ENCODE assay signal across 1 cellular context in the genomic region with DNA sequence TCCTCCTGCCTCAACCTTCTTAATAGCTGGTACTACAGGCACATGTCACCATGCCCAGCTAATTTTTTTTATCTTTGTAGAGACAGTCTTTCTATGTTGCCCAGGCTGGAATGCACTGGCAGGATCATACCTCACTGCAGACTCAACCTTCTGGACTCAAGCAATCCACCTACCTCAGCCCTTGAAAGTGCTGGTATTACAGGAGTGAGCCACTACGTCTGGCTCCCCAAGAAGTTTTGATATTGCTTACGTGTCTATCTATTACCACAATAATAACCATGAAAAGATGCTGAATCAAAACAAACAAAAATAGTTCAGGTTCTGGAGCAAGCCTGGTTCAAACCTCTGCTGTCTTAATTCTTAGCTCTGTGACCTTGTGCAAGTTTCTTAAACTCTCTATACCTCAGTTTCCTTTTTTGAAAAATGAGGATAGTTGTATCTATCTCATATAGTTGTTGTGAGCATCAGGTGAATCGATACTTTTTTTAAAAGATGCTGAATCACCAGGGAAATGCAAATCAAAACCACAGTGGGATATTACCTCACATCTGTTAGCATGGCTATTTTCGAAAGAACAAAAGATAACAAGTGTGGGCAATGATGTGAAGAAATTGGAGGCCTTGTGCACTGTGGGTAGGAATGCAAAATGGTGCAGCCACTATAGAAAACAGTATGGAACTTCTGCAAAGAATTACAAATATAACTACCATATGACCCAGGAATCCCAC.
TF ChIP-seq lines count a peak whose summit lies in the region.

No MANE protein-coding gene starts in this region.

TF ChIP-seq in GM12878, 131 proteins besides CTCF, POLR2A, EP300 and RAD21 (continues in another document):
- no peak for TF ChIP-seq NR2C1 (IDR thresholded peaks at IDR 0.05)
- TF ChIP-seq USF2 (IDR thresholded peaks at IDR 0.05; ENCODE audit: borderline replicate concordance, low read depth, low read length): no peak
- 0 out of 2 replicates have a peak, but pooled peaks have one; percentile 11 for TF ChIP-seq GABPA (IDR thresholded peaks at IDR 0.05; ENCODE audit: low read depth)
- TF ChIP-seq NR2C2 (IDR thresholded peaks at IDR 0.05; ENCODE audit: borderline replicate concordance, control insufficient read depth, insufficient read length, low read depth): no peak
- TF ChIP-seq DPF2 (IDR thresholded peaks at IDR 0.05): peak; percentile 50; the same call in 1 of the 2 replicates
- TF ChIP-seq PAX8 (IDR thresholded peaks at IDR 0.05): no peak
- no peak for TF ChIP-seq ELK1 (IDR thresholded peaks at IDR 0.05; ENCODE audit: low read depth, low read length)
- no peak for TF ChIP-seq POLR2AphosphoS2 (IDR thresholded peaks at IDR 0.05; ENCODE audit: low read depth, low read length)
- no peak for TF ChIP-seq SREBF2 (IDR thresholded peaks at IDR 0.05; ENCODE audit: low read length)
- TF ChIP-seq MEF2A (IDR thresholded peaks at IDR 0.05; ENCODE audit: insufficient read depth, low read depth, low read length): peak; percentile 75; the same call in 1 of the 2 replicates
- no peak for TF ChIP-seq SIX5 (IDR thresholded peaks at IDR 0.05; ENCODE audit: low read depth, low read length, severe bottlenecking)
- peak; percentile 41; the same call in 1 of the 2 replicates for TF ChIP-seq SMARCA5 (IDR thresholded peaks at IDR 0.05)
- TF ChIP-seq ATF7 (IDR thresholded peaks at IDR 0.05; ENCODE audit: low read depth): peak; percentile 97
- TF ChIP-seq IRF5 (IDR thresholded peaks at IDR 0.05; ENCODE audit: borderline replicate concordance): no peak
- no peak for TF ChIP-seq EZH2 (IDR thresholded peaks at IDR 0.05; ENCODE audit: borderline replicate concordance, control insufficient read depth, low read depth, low read length)
- TF ChIP-seq, protein P1, sequence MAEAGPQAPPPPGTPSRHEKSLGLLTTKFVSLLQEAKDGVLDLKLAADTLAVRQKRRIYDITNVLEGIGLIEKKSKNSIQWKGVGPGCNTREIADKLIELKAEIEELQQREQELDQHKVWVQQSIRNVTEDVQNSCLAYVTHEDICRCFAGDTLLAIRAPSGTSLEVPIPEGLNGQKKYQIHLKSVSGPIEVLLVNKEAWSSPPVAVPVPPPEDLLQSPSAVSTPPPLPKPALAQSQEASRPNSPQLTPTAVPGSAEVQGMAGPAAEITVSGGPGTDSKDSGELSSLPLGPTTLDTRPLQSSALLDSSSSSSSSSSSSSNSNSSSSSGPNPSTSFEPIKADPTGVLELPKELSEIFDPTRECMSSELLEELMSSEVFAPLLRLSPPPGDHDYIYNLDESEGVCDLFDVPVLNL (IDR thresholded peaks at IDR 0.05; ENCODE audit: low read depth, low read length): no peak
- no peak for TF ChIP-seq TAF1 (IDR thresholded peaks at IDR 0.05; ENCODE audit: borderline replicate concordance, low read depth, low read length)
- TF ChIP-seq KAT2A (conservative IDR thresholded peaks at IDR 0.05; ENCODE audit: control insufficient read depth, low read depth, low read length): no peak
- TF ChIP-seq ZNF24 (IDR thresholded peaks at IDR 0.05): no peak
- TF ChIP-seq SMAD5 (IDR thresholded peaks at IDR 0.05; ENCODE audit: low read depth): no peak
- no peak for TF ChIP-seq CHD4 (IDR thresholded peaks at IDR 0.05)
- no peak for TF ChIP-seq SUPT20H (IDR thresholded peaks at IDR 0.05; ENCODE audit: borderline replicate concordance, control insufficient read depth, low read depth, low read length)
- TF ChIP-seq CREM (IDR thresholded peaks at IDR 0.05; ENCODE audit: low read depth): peak; percentile 40; the same call in 1 of the 2 replicates
- no peak for TF ChIP-seq RELA (IDR thresholded peaks at IDR 0.05; ENCODE audit: borderline replicate concordance, partially characterized antibody)
- no peak for TF ChIP-seq PML (IDR thresholded peaks at IDR 0.05; ENCODE audit: low read length)
- TF ChIP-seq GATAD2B (conservative IDR thresholded peaks at IDR 0.05; ENCODE audit: low read depth): no peak
- TF ChIP-seq CHD1 (IDR thresholded peaks at IDR 0.05; ENCODE audit: low read depth, low read length): no peak
- TF ChIP-seq ZNF384 (IDR thresholded peaks at IDR 0.05; ENCODE audit: borderline replicate concordance, low read depth, low read length): 0 out of 2 replicates have a peak, but pooled peaks have one; percentile 42
- TF ChIP-seq ZBED1 (IDR thresholded peaks at IDR 0.05; ENCODE audit: borderline replicate concordance): no peak
- TF ChIP-seq SRF (IDR thresholded peaks at IDR 0.05; ENCODE audit: low read depth in 2 of 2, low read length in 2 of 2): no peak
- TF ChIP-seq, protein P2, sequence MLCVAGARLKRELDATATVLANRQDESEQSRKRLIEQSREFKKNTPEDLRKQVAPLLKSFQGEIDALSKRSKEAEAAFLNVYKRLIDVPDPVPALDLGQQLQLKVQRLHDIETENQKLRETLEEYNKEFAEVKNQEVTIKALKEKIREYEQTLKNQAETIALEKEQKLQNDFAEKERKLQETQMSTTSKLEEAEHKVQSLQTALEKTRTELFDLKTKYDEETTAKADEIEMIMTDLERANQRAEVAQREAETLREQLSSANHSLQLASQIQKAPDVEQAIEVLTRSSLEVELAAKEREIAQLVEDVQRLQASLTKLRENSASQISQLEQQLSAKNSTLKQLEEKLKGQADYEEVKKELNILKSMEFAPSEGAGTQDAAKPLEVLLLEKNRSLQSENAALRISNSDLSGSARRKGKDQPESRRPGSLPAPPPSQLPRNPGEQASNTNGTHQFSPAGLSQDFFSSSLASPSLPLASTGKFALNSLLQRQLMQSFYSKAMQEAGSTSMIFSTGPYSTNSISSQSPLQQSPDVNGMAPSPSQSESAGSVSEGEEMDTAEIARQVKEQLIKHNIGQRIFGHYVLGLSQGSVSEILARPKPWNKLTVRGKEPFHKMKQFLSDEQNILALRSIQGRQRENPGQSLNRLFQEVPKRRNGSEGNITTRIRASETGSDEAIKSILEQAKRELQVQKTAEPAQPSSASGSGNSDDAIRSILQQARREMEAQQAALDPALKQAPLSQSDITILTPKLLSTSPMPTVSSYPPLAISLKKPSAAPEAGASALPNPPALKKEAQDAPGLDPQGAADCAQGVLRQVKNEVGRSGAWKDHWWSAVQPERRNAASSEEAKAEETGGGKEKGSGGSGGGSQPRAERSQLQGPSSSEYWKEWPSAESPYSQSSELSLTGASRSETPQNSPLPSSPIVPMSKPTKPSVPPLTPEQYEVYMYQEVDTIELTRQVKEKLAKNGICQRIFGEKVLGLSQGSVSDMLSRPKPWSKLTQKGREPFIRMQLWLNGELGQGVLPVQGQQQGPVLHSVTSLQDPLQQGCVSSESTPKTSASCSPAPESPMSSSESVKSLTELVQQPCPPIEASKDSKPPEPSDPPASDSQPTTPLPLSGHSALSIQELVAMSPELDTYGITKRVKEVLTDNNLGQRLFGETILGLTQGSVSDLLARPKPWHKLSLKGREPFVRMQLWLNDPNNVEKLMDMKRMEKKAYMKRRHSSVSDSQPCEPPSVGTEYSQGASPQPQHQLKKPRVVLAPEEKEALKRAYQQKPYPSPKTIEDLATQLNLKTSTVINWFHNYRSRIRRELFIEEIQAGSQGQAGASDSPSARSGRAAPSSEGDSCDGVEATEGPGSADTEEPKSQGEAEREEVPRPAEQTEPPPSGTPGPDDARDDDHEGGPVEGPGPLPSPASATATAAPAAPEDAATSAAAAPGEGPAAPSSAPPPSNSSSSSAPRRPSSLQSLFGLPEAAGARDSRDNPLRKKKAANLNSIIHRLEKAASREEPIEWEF (IDR thresholded peaks at IDR 0.05; ENCODE audit: insufficient replicate concordance, low read depth, low read length): peak; percentile 84
- no peak for TF ChIP-seq STAT3 (IDR thresholded peaks at IDR 0.05; ENCODE audit: low read depth, low read length)
- TF ChIP-seq SMAD1 (IDR thresholded peaks at IDR 0.05; ENCODE audit: low read depth, partially characterized antibody): no peak
- no peak for TF ChIP-seq HDGF (IDR thresholded peaks at IDR 0.05)
- no peak for TF ChIP-seq ZNF622 (IDR thresholded peaks at IDR 0.05)
- no peak for TF ChIP-seq STAT1 (conservative IDR thresholded peaks at IDR 0.05)
- TF ChIP-seq, protein P3, sequence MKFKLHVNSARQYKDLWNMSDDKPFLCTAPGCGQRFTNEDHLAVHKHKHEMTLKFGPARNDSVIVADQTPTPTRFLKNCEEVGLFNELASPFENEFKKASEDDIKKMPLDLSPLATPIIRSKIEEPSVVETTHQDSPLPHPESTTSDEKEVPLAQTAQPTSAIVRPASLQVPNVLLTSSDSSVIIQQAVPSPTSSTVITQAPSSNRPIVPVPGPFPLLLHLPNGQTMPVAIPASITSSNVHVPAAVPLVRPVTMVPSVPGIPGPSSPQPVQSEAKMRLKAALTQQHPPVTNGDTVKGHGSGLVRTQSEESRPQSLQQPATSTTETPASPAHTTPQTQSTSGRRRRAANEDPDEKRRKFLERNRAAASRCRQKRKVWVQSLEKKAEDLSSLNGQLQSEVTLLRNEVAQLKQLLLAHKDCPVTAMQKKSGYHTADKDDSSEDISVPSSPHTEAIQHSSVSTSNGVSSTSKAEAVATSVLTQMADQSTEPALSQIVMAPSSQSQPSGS (IDR thresholded peaks at IDR 0.05; ENCODE audit: low read length): peak; percentile 81
- TF ChIP-seq, protein P4, sequence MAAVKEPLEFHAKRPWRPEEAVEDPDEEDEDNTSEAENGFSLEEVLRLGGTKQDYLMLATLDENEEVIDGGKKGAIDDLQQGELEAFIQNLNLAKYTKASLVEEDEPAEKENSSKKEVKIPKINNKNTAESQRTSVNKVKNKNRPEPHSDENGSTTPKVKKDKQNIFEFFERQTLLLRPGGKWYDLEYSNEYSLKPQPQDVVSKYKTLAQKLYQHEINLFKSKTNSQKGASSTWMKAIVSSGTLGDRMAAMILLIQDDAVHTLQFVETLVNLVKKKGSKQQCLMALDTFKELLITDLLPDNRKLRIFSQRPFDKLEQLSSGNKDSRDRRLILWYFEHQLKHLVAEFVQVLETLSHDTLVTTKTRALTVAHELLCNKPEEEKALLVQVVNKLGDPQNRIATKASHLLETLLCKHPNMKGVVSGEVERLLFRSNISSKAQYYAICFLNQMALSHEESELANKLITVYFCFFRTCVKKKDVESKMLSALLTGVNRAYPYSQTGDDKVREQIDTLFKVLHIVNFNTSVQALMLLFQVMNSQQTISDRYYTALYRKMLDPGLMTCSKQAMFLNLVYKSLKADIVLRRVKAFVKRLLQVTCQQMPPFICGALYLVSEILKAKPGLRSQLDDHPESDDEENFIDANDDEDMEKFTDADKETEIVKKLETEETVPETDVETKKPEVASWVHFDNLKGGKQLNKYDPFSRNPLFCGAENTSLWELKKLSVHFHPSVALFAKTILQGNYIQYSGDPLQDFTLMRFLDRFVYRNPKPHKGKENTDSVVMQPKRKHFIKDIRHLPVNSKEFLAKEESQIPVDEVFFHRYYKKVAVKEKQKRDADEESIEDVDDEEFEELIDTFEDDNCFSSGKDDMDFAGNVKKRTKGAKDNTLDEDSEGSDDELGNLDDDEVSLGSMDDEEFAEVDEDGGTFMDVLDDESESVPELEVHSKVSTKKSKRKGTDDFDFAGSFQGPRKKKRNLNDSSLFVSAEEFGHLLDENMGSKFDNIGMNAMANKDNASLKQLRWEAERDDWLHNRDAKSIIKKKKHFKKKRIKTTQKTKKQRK (IDR thresholded peaks at IDR 0.05; ENCODE audit: low read depth, low read length): no peak
- 0 out of 2 replicates have a peak, but pooled peaks have one; percentile 61 for TF ChIP-seq IKZF1 (conservative IDR thresholded peaks at IDR 0.05)
- TF ChIP-seq, protein P5, sequence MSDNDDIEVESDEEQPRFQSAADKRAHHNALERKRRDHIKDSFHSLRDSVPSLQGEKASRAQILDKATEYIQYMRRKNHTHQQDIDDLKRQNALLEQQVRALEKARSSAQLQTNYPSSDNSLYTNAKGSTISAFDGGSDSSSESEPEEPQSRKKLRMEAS (IDR thresholded peaks at IDR 0.05; ENCODE audit: low read depth, low read length): no peak
- peak; percentile 54; the same call in 1 of the 2 replicates for TF ChIP-seq BCL11A (IDR thresholded peaks at IDR 0.05; ENCODE audit: low read depth, low read length)
- peak; percentile 90; the same call in 1 of the 2 replicates for TF ChIP-seq FOXM1 (IDR thresholded peaks at IDR 0.05; ENCODE audit: low read depth, low read length)
- TF ChIP-seq MTA3 (IDR thresholded peaks at IDR 0.05; ENCODE audit: borderline replicate concordance, low read length): no peak
- TF ChIP-seq, protein P6, sequence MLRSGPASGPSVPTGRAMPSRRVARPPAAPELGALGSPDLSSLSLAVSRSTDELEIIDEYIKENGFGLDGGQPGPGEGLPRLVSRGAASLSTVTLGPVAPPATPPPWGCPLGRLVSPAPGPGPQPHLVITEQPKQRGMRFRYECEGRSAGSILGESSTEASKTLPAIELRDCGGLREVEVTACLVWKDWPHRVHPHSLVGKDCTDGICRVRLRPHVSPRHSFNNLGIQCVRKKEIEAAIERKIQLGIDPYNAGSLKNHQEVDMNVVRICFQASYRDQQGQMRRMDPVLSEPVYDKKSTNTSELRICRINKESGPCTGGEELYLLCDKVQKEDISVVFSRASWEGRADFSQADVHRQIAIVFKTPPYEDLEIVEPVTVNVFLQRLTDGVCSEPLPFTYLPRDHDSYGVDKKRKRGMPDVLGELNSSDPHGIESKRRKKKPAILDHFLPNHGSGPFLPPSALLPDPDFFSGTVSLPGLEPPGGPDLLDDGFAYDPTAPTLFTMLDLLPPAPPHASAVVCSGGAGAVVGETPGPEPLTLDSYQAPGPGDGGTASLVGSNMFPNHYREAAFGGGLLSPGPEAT (IDR thresholded peaks at IDR 0.05; ENCODE audit: low read depth): peak; percentile 31; the same call in 1 of the 2 replicates
